In the genomic region with DNA sequence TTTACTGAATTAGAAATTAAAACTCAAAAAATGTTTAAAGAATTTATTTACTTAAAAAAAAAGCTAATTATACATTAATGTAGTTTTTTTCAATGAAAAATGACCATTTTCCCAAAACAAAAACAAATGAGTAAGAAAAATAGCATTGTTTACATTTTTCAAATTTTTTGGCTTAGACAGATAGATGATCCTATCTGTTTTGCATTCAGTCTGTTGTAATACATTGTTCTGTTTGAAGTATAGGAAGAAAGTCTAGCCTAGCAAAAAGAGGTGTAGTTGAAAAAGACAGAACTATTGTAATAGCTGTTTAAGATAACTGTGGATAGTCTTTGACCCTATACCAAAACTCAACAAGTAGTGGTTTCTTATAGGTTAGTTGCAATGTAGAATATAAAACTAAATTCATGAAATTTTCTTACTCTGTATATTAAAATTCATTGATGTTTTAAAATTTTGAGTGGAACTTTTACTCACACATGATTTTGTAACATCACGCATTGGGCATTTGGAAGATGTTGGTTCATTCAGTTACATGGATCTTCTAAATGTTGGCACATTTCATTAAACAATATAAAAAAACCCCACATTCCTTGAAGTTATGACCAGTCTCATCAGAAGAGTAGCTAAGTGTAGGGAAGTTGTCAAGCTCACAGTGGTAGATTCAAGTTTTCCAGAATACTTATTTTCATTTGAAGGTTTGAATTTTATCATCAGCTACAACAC, we compare ENCODE assay signal across 20 cellular contexts.
DNase-seq lines count a peak whose midpoint lies in the region; ATAC-seq, FAIRE-seq and TF ChIP-seq lines count a peak whose summit lies in the region.
"Had no signal": no experiment of that assay in that cellular context is flagged by ENCODE, and none has a peak within 500 bp of the region (broad histone marks: within the 10 kb centered on the region; RNA-seq: fewer than 3 reads in every experiment).

No MANE protein-coding gene starts in this region.

- intact Hi-C loops in activated CD4-positive, alpha-beta memory T cell treated with anti-CD3 and anti-CD28 coated beads for 36 hours (cut with micrococcal nuclease), result no loop called here
- intact Hi-C loops in pancreas (cut with DNase I), result no loop called here

- peaks cover 40% of the 10 kb centered on the region for H3K36me3 Mint-ChIP-seq in activated CD4-positive, alpha-beta memory T cell treated with anti-CD3 and anti-CD28 coated beads for 36 hours
- H3K36me3 Mint-ChIP-seq in activated CD4-positive, alpha-beta memory T cell treated with anti-CD3 and anti-CD28 coated beads, Interleukin-2, amount 10 ng/mL, durations not matched to agents 7 days and 5 days (ENCODE audit: low read depth), result peaks cover 55% of the 10 kb centered on the region
- H3K36me3 Mint-ChIP-seq in central memory CD8-positive, alpha-beta T cell (ENCODE audit: insufficient read depth), result peaks cover 31% of the 10 kb centered on the region

- H3K27ac ChIP-seq in pancreas, result no peak overlapping the region
- H3K27ac ChIP-seq: A549, body of pancreas, gastrocnemius medialis had no signal

- H3K4me1 Mint-ChIP-seq in activated CD4-positive, alpha-beta memory T cell treated with anti-CD3 and anti-CD28 coated beads for 36 hours (ENCODE audit: low read depth), result peaks cover 83% of the 10 kb centered on the region
- peaks cover 58% of the 10 kb centered on the region for H3K4me1 Mint-ChIP-seq in activated CD4-positive, alpha-beta memory T cell treated with anti-CD3 and anti-CD28 coated beads, Interleukin-2, amount 10 ng/mL, durations not matched to agents 7 days and 5 days
- peaks cover 78% of the 10 kb centered on the region for H3K4me1 Mint-ChIP-seq in central memory CD8-positive, alpha-beta T cell

- TF ChIP-seq CTCF in pancreas (IDR thresholded peaks at IDR 0.05), result no peak

- ATAC-seq in central memory CD8-positive, alpha-beta T cell (replicated peaks; ENCODE audit: extremely low read depth, poor library complexity, severe bottlenecking), result no peak
- ATAC-seq in pancreas, result no peak
- ATAC-seq: A549, body of pancreas, gastrocnemius medialis had no signal

- no peaks in the 10 kb centered on the region for H3K36me3 ChIP-seq in pancreas
- H3K36me3 ChIP-seq: gastrocnemius medialis, sigmoid colon had no signal

- H3K27me3 ChIP-seq in pancreas, result no peaks in the 10 kb centered on the region
- H3K27me3 ChIP-seq: body of pancreas, gastrocnemius medialis, sigmoid colon had no signal

- CTCF ChIA-PET in activated CD4-positive, alpha-beta memory T cell treated with anti-CD3 and anti-CD28 coated beads for 36 hours (lab: Charles Lee), result interaction anchor here (0.7 to 3.8 kb wide), 6 partner anchors 11 to 100 kb away, joined by 3 to 19 read pairs (median 5); no protein-coding TSS in a partner anchor
- CTCF ChIA-PET in activated CD4-positive, alpha-beta memory T cell treated with anti-CD3 and anti-CD28 coated beads, Interleukin-2, amount 10 ng/mL, durations not matched to agents 7 days and 5 days (lab: Charles Lee), result interaction anchor here (1.2 kb wide), 1 partner anchor 9 kb away, joined by 3 read pairs; no protein-coding TSS in a partner anchor

- H3K27ac Mint-ChIP-seq in activated CD4-positive, alpha-beta memory T cell treated with anti-CD3 and anti-CD28 coated beads for 36 hours, result peak overlapping the region; percentile 84
- H3K27ac Mint-ChIP-seq in activated CD4-positive, alpha-beta memory T cell treated with anti-CD3 and anti-CD28 coated beads, Interleukin-2, amount 10 ng/mL, durations not matched to agents 7 days and 5 days, result no peak overlapping the region
- H3K27ac Mint-ChIP-seq in central memory CD8-positive, alpha-beta T cell (ENCODE audit: low read depth), result peak overlapping the region; percentile 75

- POLR2A ChIA-PET in activated CD4-positive, alpha-beta memory T cell treated with anti-CD3 and anti-CD28 coated beads for 36 hours (lab: Charles Lee), result no interaction called here
- POLR2A ChIA-PET in activated CD4-positive, alpha-beta memory T cell treated with anti-CD3 and anti-CD28 coated beads, Interleukin-2, amount 10 ng/mL, durations not matched to agents 7 days and 5 days (lab: Charles Lee), result no interaction called here

- FAIRE-seq in urothelium cell line (lab: Jason Lieb, UNC) (no peak), pancreas (lab: Jason Lieb, UNC) (no peak)
- FAIRE-seq: A549 had no signal

- no peak for DNase-seq in activated CD4-positive, alpha-beta memory T cell treated with anti-CD3 and anti-CD28 coated beads for 36 hours
- DNase-seq in activated CD4-positive, alpha-beta memory T cell treated with anti-CD3 and anti-CD28 coated beads, Interleukin-2, amount 10 ng/mL, durations not matched to agents 7 days and 5 days, result no peak
- DNase-seq in M059J (ENCODE audit: low read depth) (peak; percentile 27), pons (ENCODE audit: low spot score) (peak; percentile 11), urothelium cell line (ENCODE audit: low spot score) (no peak), HUDEP-2 (lab: John Stamatoyannopoulos, UW; ENCODE audit: unreplicated experiment in 76 of 76) (no peak), pancreas (no peak)
- DNase-seq in central memory CD8-positive, alpha-beta T cell (ENCODE audit: low spot score in 2 of 2), result no peak
- DNase-seq: activated CD4-positive, alpha-beta T cell treated with anti-CD3 and anti-CD28 coated beads for 48 hours; body of pancreas; effector CD4-positive, alpha-beta T cell; gastrocnemius medialis; GOT3; NCI-H187; NCI-H524 treated with DMSO at 0.1 percent for 48 hours; sigmoid colon; stimulated activated CD4-positive, alpha-beta T cell treated with anti-CD3 and anti-CD28 coated beads, Interleukin-4, amount 100 ng/mL, for 4 hours; stimulated activated naive CD4-positive, alpha-beta T cell had no signal

- no peak overlapping the region for H3K4me3 ChIP-seq in pancreas
- H3K4me3 ChIP-seq: A549, body of pancreas, gastrocnemius medialis, lung, sigmoid colon had no signal

- H3K9me3 Mint-ChIP-seq in activated CD4-positive, alpha-beta memory T cell treated with anti-CD3 and anti-CD28 coated beads for 36 hours, result no peaks in the 10 kb centered on the region
- H3K9me3 Mint-ChIP-seq in activated CD4-positive, alpha-beta memory T cell treated with anti-CD3 and anti-CD28 coated beads, Interleukin-2, amount 10 ng/mL, durations not matched to agents 7 days and 5 days, result no peaks in the 10 kb centered on the region
- H3K9me3 Mint-ChIP-seq in central memory CD8-positive, alpha-beta T cell, result no peaks in the 10 kb centered on the region

- H3K4me1 ChIP-seq in pancreas, result peaks cover 0 to 18% (median 15%) of the 10 kb centered on the region in 3 donors

- no peaks in the 10 kb centered on the region for H3K27me3 Mint-ChIP-seq in activated CD4-positive, alpha-beta memory T cell treated with anti-CD3 and anti-CD28 coated beads for 36 hours
- no peaks in the 10 kb centered on the region for H3K27me3 Mint-ChIP-seq in activated CD4-positive, alpha-beta memory T cell treated with anti-CD3 and anti-CD28 coated beads, Interleukin-2, amount 10 ng/mL, durations not matched to agents 7 days and 5 days
- H3K27me3 Mint-ChIP-seq in central memory CD8-positive, alpha-beta T cell, result no peaks in the 10 kb centered on the region

- H3K9me3 ChIP-seq in pancreas, result no peaks in the 10 kb centered on the region
- H3K9me3 ChIP-seq: body of pancreas, gastrocnemius medialis, sigmoid colon had no signal

- no peak overlapping the region for H3K4me3 Mint-ChIP-seq in activated CD4-positive, alpha-beta memory T cell treated with anti-CD3 and anti-CD28 coated beads for 36 hours
- no peak overlapping the region for H3K4me3 Mint-ChIP-seq in activated CD4-positive, alpha-beta memory T cell treated with anti-CD3 and anti-CD28 coated beads, Interleukin-2, amount 10 ng/mL, durations not matched to agents 7 days and 5 days
- no peak overlapping the region for H3K4me3 Mint-ChIP-seq in central memory CD8-positive, alpha-beta T cell

- WGBS in pancreas, 2 donors, result 97 to 98% methylated on average over 1 of the region's 1 CpG

Comparison
In these comparisons a context has a peak if more than half of its experiments do, and no peak if none do; other contexts are left out.
1. DNase-seq: peak in M059J (single experiment) and pons (single experiment); none in activated CD4-positive, alpha-beta memory T cell treated with anti-CD3 and anti-CD28 coated beads for 36 hours (single experiment), activated CD4-positive, alpha-beta memory T cell treated with anti-CD3 and anti-CD28 coated beads, Interleukin-2, amount 10 ng/mL, durations not matched to agents 7 days and 5 days (single experiment), central memory CD8-positive, alpha-beta T cell (0 of 2), urothelium cell line (single experiment), HUDEP-2 (0 of 76) and pancreas (0 of 6).